In the genomic region with DNA sequence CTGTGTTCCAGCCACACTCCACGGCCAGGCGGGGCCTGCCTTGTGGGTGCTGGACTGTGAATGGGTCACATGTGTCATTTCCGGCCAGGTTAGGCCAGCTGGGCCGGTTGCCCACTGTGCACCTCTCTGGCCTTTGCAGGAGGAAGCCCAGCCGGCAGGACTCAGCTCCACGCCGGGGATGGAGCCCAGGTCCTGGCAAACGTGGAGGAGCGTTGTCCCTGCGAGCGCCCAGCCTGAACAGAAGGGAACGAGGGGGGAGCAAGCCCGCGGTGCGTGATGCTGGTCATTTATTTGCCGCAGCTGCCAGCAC, we compare ENCODE assay signal across 15 cellular contexts.
DNase-seq lines count a peak whose midpoint lies in the region; ATAC-seq, FAIRE-seq and TF ChIP-seq lines count a peak whose summit lies in the region.
"Had no signal": no experiment of that assay in that cellular context is flagged by ENCODE, and none has a peak within 500 bp of the region (broad histone marks: within the 10 kb centered on the region; RNA-seq: fewer than 3 reads in every experiment).

No MANE protein-coding gene starts in this region.

- no peak for TF ChIP-seq POLR2A in body of pancreas (IDR thresholded peaks at IDR 0.05)
- no peak for TF ChIP-seq POLR2A in GM12892 (IDR thresholded peaks at IDR 0.05; ENCODE audit: low read depth, low read length)

- no peak overlapping the region for H4K5ac ChIP-seq in H9 (ENCODE audit: insufficient read length, low read depth, low read length)

- H3K27ac Mint-ChIP-seq in H9 = peak overlapping the region in 2 of 3 experiments; percentile 8 to 59; a peak in 3 of 7 replicates
- H3K27ac Mint-ChIP-seq: activated naive CD4-positive, alpha-beta T cell treated with anti-CD3 and anti-CD28 coated beads, Interleukin-2, amount 50 U/mL, for 72 hours had no signal

- no peaks in the 10 kb centered on the region for H3K79me1 ChIP-seq in H9 (ENCODE audit: insufficient read depth, low read depth, low read length, poor library complexity, severe bottlenecking)

- H4K91ac ChIP-seq in H9 (ENCODE audit: insufficient read length, low read depth, low read length) = no peak overlapping the region

- no peak overlapping the region; the same call in 1 of the 2 replicates for H3K14ac ChIP-seq in H9 (ENCODE audit: insufficient read depth, low read length)

- H2BK5ac ChIP-seq in H9 (ENCODE audit: insufficient read length, low read length) = no peak overlapping the region

- no peaks in the 10 kb centered on the region for H3K36me3 Mint-ChIP-seq in H9 (ENCODE audit: insufficient read depth in 1 of 3, low read depth in 3 of 3)
- H3K36me3 Mint-ChIP-seq: activated naive CD4-positive, alpha-beta T cell treated with anti-CD3 and anti-CD28 coated beads, Interleukin-2, amount 50 U/mL, for 72 hours had no signal

- no peak overlapping the region for H3K9ac ChIP-seq in H9 (ENCODE audit: extremely low read depth, insufficient read length, low read length)
- H3K9ac ChIP-seq: KMS-11 had no signal

- no peak overlapping the region for H3K4me2 ChIP-seq in H9 (ENCODE audit: insufficient read depth, insufficient read length, low read length)
- H3K4me2 ChIP-seq: KMS-11 had no signal

- no peaks in the 10 kb centered on the region for H3K9me3 ChIP-seq in H9 (ENCODE audit: control insufficient read depth, low read depth, low read length)
- H3K9me3 ChIP-seq in body of pancreas = no peaks in the 10 kb centered on the region
- H3K9me3 ChIP-seq in right cardiac atrium (ENCODE audit: control insufficient read depth, low read length) = no peaks in the 10 kb centered on the region
- no peaks in the 10 kb centered on the region for H3K9me3 ChIP-seq in pancreas
- H3K9me3 ChIP-seq: HAP-1, neutrophil had no signal

- H4K8ac ChIP-seq in H9 (replicated peaks; ENCODE audit: insufficient read length, low read depth, low read length) = no peak overlapping the region

- TF ChIP-seq CTCF in H9 (conservative IDR thresholded peaks at IDR 0.05) = no peak
- TF ChIP-seq CTCF in body of pancreas (IDR thresholded peaks at IDR 0.05) = no peak
- TF ChIP-seq CTCF in pancreas (IDR thresholded peaks at IDR 0.05) = no peak

- H3K56ac ChIP-seq in H9 (ENCODE audit: insufficient read length, low read depth, low read length) = no peak overlapping the region

- H2BK15ac ChIP-seq in H9 (ENCODE audit: low read depth, low read length) = no peak overlapping the region

- H3K27me3 ChIP-seq in H9 (ENCODE audit: insufficient read depth, low read length) (no peaks in the 10 kb centered on the region), body of pancreas (no peaks in the 10 kb centered on the region), right cardiac atrium (ENCODE audit: control insufficient read depth, insufficient read depth) (no peaks in the 10 kb centered on the region), pancreas (no peaks in the 10 kb centered on the region)

- H3T11ph ChIP-seq in H9 (ENCODE audit: low read length) = no peak overlapping the region

- WGBS in H9 (ENCODE audit: extremely low coverage, insufficient read length, low lambda C conversion rate) = no CpG with 5 or more reads among the region's 16 CpGs
- 31 to 40% methylated on average over 10 to 16 of the region's 16 CpGs for WGBS in body of pancreas, 2 donors
- 38% methylated on average over 16 of the region's 16 CpGs for WGBS in right cardiac atrium
- WGBS in pancreas, 2 donors = 22 to 30% methylated on average over 16 of the region's 16 CpGs

- no peak overlapping the region for H2BK120ac ChIP-seq in H9 (ENCODE audit: low read depth, low read length, poor library complexity, severe bottlenecking)

- peak overlapping the region in 1 of 2 experiments; percentile 62; a peak in 1 of 5 replicates for H3K4me3 Mint-ChIP-seq in H9

- H3K4ac ChIP-seq in H9 (ENCODE audit: low read depth, low read length) = no peak overlapping the region

- H3K27me3 Mint-ChIP-seq in H9 (ENCODE audit: low read depth) = no peaks in the 10 kb centered on the region; the same call in 1 of the 2 replicates

- H2BK12ac ChIP-seq in H9 (ENCODE audit: insufficient read length, low read depth, low read length) = no peak overlapping the region

- no peak overlapping the region for H3K18ac ChIP-seq in H9 (ENCODE audit: insufficient read length, low read depth, low read length)

- peaks cover 16 to 20% of the 10 kb centered on the region in 2 experiments for H3K4me1 Mint-ChIP-seq in H9

- H2BK20ac ChIP-seq in H9 (ENCODE audit: low read depth, low read length, poor library complexity, severe bottlenecking) = no peak overlapping the region

- H3K36me3 ChIP-seq in body of pancreas (replicated peaks in 1 of 2; ENCODE audit: insufficient read depth in 1 of 2, low read depth in 2 of 2) (no peaks in the 10 kb centered on the region), pancreas (no peaks in the 10 kb centered on the region)
- H3K36me3 ChIP-seq: HAP-1, neutrophil had no signal

- no peaks in the 10 kb centered on the region for H3K9me3 Mint-ChIP-seq in H9
- H3K9me3 Mint-ChIP-seq: activated naive CD4-positive, alpha-beta T cell treated with anti-CD3 and anti-CD28 coated beads, Interleukin-2, amount 50 U/mL, for 72 hours had no signal

- H2AK5ac ChIP-seq in H9 (ENCODE audit: insufficient read length, low read length) = no peak overlapping the region

- no peak overlapping the region for H2AFZ ChIP-seq in H9 (ENCODE audit: low read length)

- H3K23ac ChIP-seq in H9 (ENCODE audit: insufficient read length, low read depth, low read length) = no peak overlapping the region

- no peaks in the 10 kb centered on the region for H4K20me1 ChIP-seq in H9 (ENCODE audit: control insufficient read depth, insufficient read depth, insufficient read length)

- no peaks in the 10 kb centered on the region; the same call in 1 of the 2 replicates for H3K79me2 ChIP-seq in H9 (ENCODE audit: insufficient read depth, low read length)

- H3K4me1 ChIP-seq in H9 (ENCODE audit: insufficient read depth, low read length) (peaks cover 3% of the 10 kb centered on the region; the same call in 1 of the 2 replicates), body of pancreas (peaks cover 13% of the 10 kb centered on the region), right cardiac atrium (ENCODE audit: control insufficient read depth, insufficient read depth, low read length) (peaks cover 4% of the 10 kb centered on the region), pancreas (no peaks in the 10 kb centered on the region)
- H3K4me1 ChIP-seq: HAP-1 had no signal

- FAIRE-seq in pancreas (lab: Jason Lieb, UNC) (no peak), GM12892 (lab: Jason Lieb, UNC) (no peak)

- ATAC-seq in body of pancreas = peak; percentile 21
- peak; percentile 2 to 39 for ATAC-seq in right cardiac atrium
- ATAC-seq in pancreas = peak in 3 of 4 donors; percentile 8 to 28 (median 12)
- ATAC-seq in HG02610 (IDR thresholded peaks at IDR 0.05; ENCODE audit: unreplicated experiment) = no peak
- ATAC-seq: activated naive CD4-positive, alpha-beta T cell treated with anti-CD3 and anti-CD28 coated beads, Interleukin-2, amount 50 U/mL, for 72 hours had no signal

- DNase-seq in H9 (peak; percentile 33), body of pancreas (peak in 1 of 4 donors; percentile 10), right cardiac atrium (peak in 2 of 3 donors; percentile 77 to 79), pancreas (peak in 1 of 6 donors; percentile 66), medulla oblongata (ENCODE audit: extremely low spot score) (no peak), GM12892 (ENCODE audit: insufficient read length) (no peak)
- no peak for DNase-seq in central memory CD4-positive, alpha-beta T cell
- DNase-seq: NCI-H345, T-helper 2 cell had no signal

- no peaks in the 10 kb centered on the region for H3K23me2 ChIP-seq in H9 (ENCODE audit: insufficient read length, low read depth, low read length, poor library complexity, severe bottlenecking)

- H3K4me3 ChIP-seq in body of pancreas (no peak overlapping the region), right cardiac atrium (ENCODE audit: low read length) (no peak overlapping the region), pancreas (no peak overlapping the region)
- H3K4me3 ChIP-seq: HAP-1 had no signal

- intact Hi-C loops in body of pancreas (cut with DNase I) = no loop called here
- intact Hi-C loops in right cardiac atrium (cut with DNase I) = loop anchor here in 3 of 4 donors (5.0 kb wide), 2 partner anchors 151 to 161 kb away; a partner anchor contains a TSS
- intact Hi-C loops in pancreas (cut with DNase I) = loop anchor here in 1 of 3 donors (10.0 kb wide), 1 partner anchor 153 kb away; a partner anchor contains a TSS

- H3K27ac ChIP-seq in H9 (ENCODE audit: insufficient read length, low read depth, low read length) (no peak overlapping the region), body of pancreas (no peak overlapping the region), right cardiac atrium (ENCODE audit: low read length) (peak overlapping the region; percentile 6), pancreas (no peak overlapping the region)
- H3K27ac ChIP-seq: epithelial cell of prostate, KMS-11, neutrophil had no signal

Comparison
In these comparisons a context has a peak if more than half of its experiments do, and no peak if none do; other contexts are left out.
1. DNase-seq: peak in H9 (single experiment) and right cardiac atrium (2 of 3); none in medulla oblongata (single experiment), central memory CD4-positive, alpha-beta T cell (single experiment) and GM12892 (single experiment).